In genomic region chr2:234497592-234498023, GRCh38 we compare ENCODE assay signal across 9 cellular contexts. TPM values are rescaled to one million over a fixed set of nuclear protein-coding genes. Genes with fewer than 3 reads are reported as not detected.
DNase-seq lines count a peak whose midpoint lies in the region; ATAC-seq and TF ChIP-seq lines count a peak whose summit lies in the region.
"Had no signal": no experiment of that assay in that cellular context is flagged by ENCODE, and none has a peak within 500 bp of the region (broad histone marks: within the 10 kb centered on the region; RNA-seq: fewer than 3 reads in every experiment).

No MANE protein-coding gene starts in this region.

- POLR2A ChIA-PET in SK-N-SH (lab: Yijun Ruan, JAX): interaction anchor here (0.6 to 2.7 kb wide), 9 partner anchors 15 to 499 kb away, joined by 3 to 11 read pairs (median 5); no protein-coding TSS in a partner anchor

- TF ChIP-seq CTCF in SK-N-SH (IDR thresholded peaks at IDR 0.05): no peak
- TF ChIP-seq CTCF in stomach (IDR thresholded peaks at IDR 0.05): no peak

- no peak overlapping the region; the same call in 1 of the 2 replicates for H2AFZ ChIP-seq in SK-N-SH (ENCODE audit: low read depth)

- H3F3A ChIP-seq in SK-N-SH (replicated peaks; ENCODE audit: insufficient read depth): peaks cover 6% of the 10 kb centered on the region

- CTCF ChIA-PET in SK-N-SH (lab: Yijun Ruan, JAX): interaction anchor here (0.6 to 5.0 kb wide), 15 partner anchors 9 to 619 kb away, joined by 3 to 39 read pairs (median 4); no protein-coding TSS in a partner anchor

- DNase-seq in SK-N-SH: no peak
- no peak for DNase-seq in activated naive CD8-positive, alpha-beta T cell treated with anti-CD3 and anti-CD28 coated beads, Interleukin-2, amount 50 U/mL, for 24 hours
- DNase-seq in immature natural killer cell: no peak
- no peak for DNase-seq in stomach
- DNase-seq in OCI-M2 (lab: John Stamatoyannopoulos, UW; ENCODE audit: unreplicated experiment): no peak
- DNase-seq in NCI-H2196 treated with DMSO at 0.1 percent for 48 hours (lab: John Stamatoyannopoulos, UW; ENCODE audit: unreplicated experiment): no peak
- DNase-seq: NCI-H2029 treated with DMSO at 0.1 percent for 48 hours had no signal

- H3K27ac Mint-ChIP-seq in activated naive CD8-positive, alpha-beta T cell treated with anti-CD3 and anti-CD28 coated beads, Interleukin-2, amount 50 U/mL, for 24 hours: peak overlapping the region; percentile 69
- peak overlapping the region; percentile 93 to 98 (median 96) for H3K27ac Mint-ChIP-seq in immature natural killer cell

- 97% methylated on average over 12 of the region's 33 CpGs for WGBS in SK-N-SH (ENCODE audit: low lambda C conversion rate)
- 59 to 97% (median 64%) methylated on average over 11 to 33 of the region's 33 CpGs for WGBS in stomach, 5 donors

- TF ChIP-seq EP300 in SK-N-SH (IDR thresholded peaks at IDR 0.05; ENCODE audit: borderline replicate concordance in 1 of 2, low read depth in 1 of 2, low read length in 1 of 2) (no peak), stomach (IDR thresholded peaks at IDR 0.05) (no peak)

- intact Hi-C loops in stomach (cut with DNase I; ENCODE audit: low total_unique reads): no loop called here

- peak overlapping the region; percentile 51; the same call in 1 of the 2 replicates for H3K4me2 ChIP-seq in SK-N-SH

- H3K36me3 ChIP-seq in SK-N-SH (replicated peaks in 1 of 2; ENCODE audit: control insufficient read depth in 1 of 2, insufficient read depth in 2 of 2, low read length in 1 of 2) (peaks cover 0 to 3% of the 10 kb centered on the region in 2 experiments), stomach (no peaks in the 10 kb centered on the region)

- peaks cover 38% of the 10 kb centered on the region for H3K79me2 ChIP-seq in SK-N-SH (ENCODE audit: insufficient read depth)

- H3K4me3 ChIP-seq in SK-N-SH (ENCODE audit: low read depth in 2 of 2, low read length in 1 of 2) (peak overlapping the region in 1 of 2 experiments; percentile 48; a peak in 2 of 4 replicates), stomach (peak overlapping the region; percentile 64 to 71 (median 69))

- H4K20me1 ChIP-seq in SK-N-SH (ENCODE audit: insufficient read depth): peaks cover 34% of the 10 kb centered on the region

- H3K27me3 ChIP-seq in SK-N-SH (ENCODE audit: insufficient read depth) (no peaks in the 10 kb centered on the region), stomach (peaks cover 0 to 11% (median 10%) of the 10 kb centered on the region in 3 donors)

- H3K36me3 Mint-ChIP-seq in activated naive CD8-positive, alpha-beta T cell treated with anti-CD3 and anti-CD28 coated beads, Interleukin-2, amount 50 U/mL, for 24 hours (ENCODE audit: low read depth): peaks cover 17% of the 10 kb centered on the region
- H3K36me3 Mint-ChIP-seq in immature natural killer cell: peaks cover 35 to 39% (median 36%) of the 10 kb centered on the region in 3 donors

- peak overlapping the region; percentile 67 for H3K4me3 Mint-ChIP-seq in activated naive CD8-positive, alpha-beta T cell treated with anti-CD3 and anti-CD28 coated beads, Interleukin-2, amount 50 U/mL, for 24 hours
- H3K4me3 Mint-ChIP-seq in immature natural killer cell: peak overlapping the region; percentile 74 to 81 (median 78)

- H3K27me3 Mint-ChIP-seq in activated naive CD8-positive, alpha-beta T cell treated with anti-CD3 and anti-CD28 coated beads, Interleukin-2, amount 50 U/mL, for 24 hours: no peaks in the 10 kb centered on the region
- H3K27me3 Mint-ChIP-seq in immature natural killer cell (ENCODE audit: low read depth in 3 of 3): peaks cover 41 to 44% (median 43%) of the 10 kb centered on the region in 3 donors

- peaks cover 42% of the 10 kb centered on the region for H3K4me1 Mint-ChIP-seq in activated naive CD8-positive, alpha-beta T cell treated with anti-CD3 and anti-CD28 coated beads, Interleukin-2, amount 50 U/mL, for 24 hours
- peaks cover 38 to 39% of the 10 kb centered on the region in 2 donors for H3K4me1 Mint-ChIP-seq in immature natural killer cell

- ATAC-seq in SK-N-SH treated with all-trans-retinoic acid at 6 μM for 48 hours: no peak
- ATAC-seq in activated naive CD8-positive, alpha-beta T cell treated with anti-CD3 and anti-CD28 coated beads, Interleukin-2, amount 50 U/mL, for 24 hours: no peak
- ATAC-seq in GM21367 (IDR thresholded peaks at IDR 0.05; ENCODE audit: unreplicated experiment): no peak

- H3K9me2 ChIP-seq in SK-N-SH: no peaks in the 10 kb centered on the region

- peak overlapping the region; percentile 45; the same call in 1 of the 2 replicates for H3K9ac ChIP-seq in SK-N-SH

- H3K4me1 ChIP-seq in SK-N-SH (ENCODE audit: control insufficient read depth in 1 of 2, insufficient read depth in 2 of 2, low read depth in 1 of 2, low read length in 1 of 2): peaks cover 0 to 21% of the 10 kb centered on the region in 2 experiments; a peak in 3 of 4 replicates
- peaks cover 16 to 34% (median 26%) of the 10 kb centered on the region in 4 donors for H3K4me1 ChIP-seq in stomach

- H3K27ac ChIP-seq in SK-N-SH (ENCODE audit: low read depth in 2 of 2, low read length in 1 of 2): no peak overlapping the region
- H3K27ac ChIP-seq in stomach: peak overlapping the region; percentile 64 to 91 (median 80)

- TF ChIP-seq RAD21 in SK-N-SH (IDR thresholded peaks at IDR 0.05; ENCODE audit: low read length): no peak

- H3K9me3 ChIP-seq in SK-N-SH (no peaks in the 10 kb centered on the region), stomach (no peaks in the 10 kb centered on the region)

- H3K9me3 Mint-ChIP-seq in activated naive CD8-positive, alpha-beta T cell treated with anti-CD3 and anti-CD28 coated beads, Interleukin-2, amount 50 U/mL, for 24 hours: no peaks in the 10 kb centered on the region
- H3K9me3 Mint-ChIP-seq in immature natural killer cell: peaks cover 0 to 16% (median 5%) of the 10 kb centered on the region in 6 donors

- no peak for TF ChIP-seq POLR2A in stomach (IDR thresholded peaks at IDR 0.05)

TF ChIP-seq in SK-N-SH, 30 proteins besides CTCF, POLR2A, EP300 and RAD21:
- TF ChIP-seq RFX5 (IDR thresholded peaks at IDR 0.05; ENCODE audit: low read length): no peak
- TF ChIP-seq, protein P1, sequence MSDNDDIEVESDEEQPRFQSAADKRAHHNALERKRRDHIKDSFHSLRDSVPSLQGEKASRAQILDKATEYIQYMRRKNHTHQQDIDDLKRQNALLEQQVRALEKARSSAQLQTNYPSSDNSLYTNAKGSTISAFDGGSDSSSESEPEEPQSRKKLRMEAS (IDR thresholded peaks at IDR 0.05; ENCODE audit: low read depth): no peak

TF ChIP-seq in SK-N-SH treated with all-trans-retinoic acid at 6 μM for 48 hours, 23 proteins besides CTCF, POLR2A, EP300 and RAD21:
- TF ChIP-seq ZC3H10 (CRISPR knock-in tag; IDR thresholded peaks at IDR 0.05) (no peak), TCF4 (CRISPR knock-in tag; IDR thresholded peaks at IDR 0.05; ENCODE audit: borderline replicate concordance) (no peak), RARB (CRISPR knock-in tag; IDR thresholded peaks at IDR 0.05) (no peak), ZNF70 (CRISPR knock-in tag; IDR thresholded peaks at IDR 0.05) (no peak)
- TF ChIP-seq, protein P2, sequence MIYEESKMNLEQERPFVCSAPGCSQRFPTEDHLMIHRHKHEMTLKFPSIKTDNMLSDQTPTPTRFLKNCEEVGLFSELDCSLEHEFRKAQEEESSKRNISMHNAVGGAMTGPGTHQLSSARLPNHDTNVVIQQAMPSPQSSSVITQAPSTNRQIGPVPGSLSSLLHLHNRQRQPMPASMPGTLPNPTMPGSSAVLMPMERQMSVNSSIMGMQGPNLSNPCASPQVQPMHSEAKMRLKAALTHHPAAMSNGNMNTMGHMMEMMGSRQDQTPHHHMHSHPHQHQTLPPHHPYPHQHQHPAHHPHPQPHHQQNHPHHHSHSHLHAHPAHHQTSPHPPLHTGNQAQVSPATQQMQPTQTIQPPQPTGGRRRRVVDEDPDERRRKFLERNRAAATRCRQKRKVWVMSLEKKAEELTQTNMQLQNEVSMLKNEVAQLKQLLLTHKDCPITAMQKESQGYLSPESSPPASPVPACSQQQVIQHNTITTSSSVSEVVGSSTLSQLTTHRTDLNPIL (CRISPR knock-in tag; IDR thresholded peaks at IDR 0.05; ENCODE audit: low read depth): no peak

RNA-seq across cellular contexts. Expression of gene ARL4C, which starts 0.7 kb away (rescaled TPM):
- polyA plus RNA-seq in SK-N-SH (2012; rRNA removed) (20.6 and 24.0 TPM in 2 replicates), immature natural killer cell (100 to 1,000 TPM; 196 to 245 (median 243) TPM), stomach (10 to 100 TPM in 1 of 3 donors, 1 to 10 TPM in 2; 3.7 to 14.2 (median 7.6) TPM)
- polyA plus RNA-seq in SK-N-SH (2012; cell fraction: cytosol; rRNA removed): 22.6 and 24.1 TPM in 2 replicates
- 12.1 and 13.3 TPM in 2 replicates for polyA plus RNA-seq in SK-N-SH (2012; cell fraction: nucleus; rRNA removed)
- total RNA-seq in stomach: 10 to 100 TPM in 3 of 5 donors, 1 to 10 TPM in 2; 3.6 to 13.6 (median 12.1) TPM

Comparison
In these comparisons a context has a peak if more than half of its experiments do, and no peak if none do; other contexts are left out.
1. H3K27ac ChIP-seq: peak in stomach (5 of 5); none in SK-N-SH (0 of 2).